Comparison of ENCODE assay signal across 8 cellular contexts in the genomic region with DNA sequence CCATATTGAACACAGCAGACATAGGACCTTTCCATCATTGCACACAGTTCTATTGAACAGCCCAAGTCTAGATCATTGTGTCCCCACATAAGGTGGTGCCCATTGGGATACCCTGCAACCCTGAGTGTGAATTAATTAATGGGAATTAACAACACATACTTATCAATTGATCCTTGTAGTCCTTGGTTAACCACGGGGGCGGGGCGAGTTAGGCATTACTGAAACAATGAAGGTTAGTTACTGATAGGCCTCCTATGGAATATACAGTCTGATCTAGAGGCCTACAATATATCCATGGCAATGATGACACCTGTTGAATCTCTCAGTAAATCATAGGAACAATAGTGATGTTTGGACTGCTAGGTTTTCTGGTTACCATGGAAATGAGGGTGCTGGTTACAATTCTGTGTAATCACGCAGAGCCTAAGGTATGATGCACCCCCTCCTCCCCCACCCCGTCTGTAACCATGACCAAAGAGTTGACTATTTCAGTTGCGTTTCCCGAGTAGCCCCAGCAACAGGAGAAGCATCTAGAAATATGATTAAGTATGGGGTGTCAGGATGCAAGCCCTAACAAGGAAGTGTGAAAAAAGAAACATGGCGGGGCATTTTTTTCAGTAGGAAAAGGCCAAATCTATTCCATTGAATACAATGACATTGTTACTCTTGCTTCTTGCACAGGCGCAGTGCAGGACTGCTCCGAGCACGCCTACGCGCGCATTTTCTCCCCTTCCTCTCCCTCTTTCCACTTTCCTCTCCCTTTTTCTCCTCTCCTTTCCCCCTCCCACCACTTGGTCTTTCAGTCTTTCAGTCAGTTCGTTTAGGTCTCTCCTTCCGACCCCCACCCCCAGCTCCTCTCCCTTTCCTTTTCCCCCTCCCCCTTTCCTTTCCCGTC. TPM values are rescaled to one million over a fixed set of nuclear protein-coding genes. Genes with fewer than 3 reads are reported as not detected.
DNase-seq lines count a peak whose midpoint lies in the region; ATAC-seq and TF ChIP-seq lines count a peak whose summit lies in the region.

No MANE protein-coding gene starts in this region.

- H3K36me3 Mint-ChIP-seq in Calu3 (ENCODE audit: insufficient read depth, unreplicated experiment), result peaks cover 45% of the 10 kb centered on the region
- peaks cover 24% of the 10 kb centered on the region for H3K36me3 Mint-ChIP-seq in activated CD4-positive, alpha-beta T cell treated with anti-CD3 and anti-CD28 coated beads, Interleukin-2, amount 10 ng/mL, durations not matched to agents 24 days and 14 days (ENCODE audit: low read depth)
- peaks cover 11% of the 10 kb centered on the region for H3K36me3 Mint-ChIP-seq in endodermal cell (ENCODE audit: low read depth)
- peaks cover 31% of the 10 kb centered on the region for H3K36me3 Mint-ChIP-seq in nephron (ENCODE audit: low read depth)

- TF ChIP-seq POLR2A in transverse colon (IDR thresholded peaks at IDR 0.05), result no peak

- peaks cover 7% of the 10 kb centered on the region; the same call in 1 of the 2 replicates for H3K4me1 ChIP-seq in HUES48 (ENCODE audit: control insufficient read depth, insufficient read depth, low read length)
- no peaks in the 10 kb centered on the region for H3K4me1 ChIP-seq in endodermal cell (ENCODE audit: control insufficient read depth, insufficient read depth, low read length)
- peaks cover 0 to 21% (median 10%) of the 10 kb centered on the region in 4 donors for H3K4me1 ChIP-seq in transverse colon

- 23 to 33% methylated on average over 3 to 15 of the region's 17 CpGs for WGBS in endodermal cell (ENCODE audit: insufficient coverage in 1 of 2, insufficient read length in 1 of 2), 2 experiments
- 4 to 47% methylated on average over 4 to 17 of the region's 17 CpGs for WGBS in transverse colon (ENCODE audit: low coverage in 1 of 2), 2 donors

- H3K27me3 ChIP-seq in HUES48 (ENCODE audit: control insufficient read depth, insufficient read depth, low read length) (no peaks in the 10 kb centered on the region), endodermal cell (ENCODE audit: control insufficient read depth, insufficient read depth, low read length, poor library complexity, severe bottlenecking) (no peaks in the 10 kb centered on the region), transverse colon (no peaks in the 10 kb centered on the region)

- TF ChIP-seq CTCF in Calu3 (IDR thresholded peaks at IDR 0.05; ENCODE audit: unreplicated experiment) (no peak), endodermal cell (conservative IDR thresholded peaks at IDR 0.05) (no peak), nephron (IDR thresholded peaks at IDR 0.05; ENCODE audit: unreplicated experiment in 3 of 3) (no peak), transverse colon (IDR thresholded peaks at IDR 0.05) (no peak)

- H3K27ac Mint-ChIP-seq in Calu3 (ENCODE audit: unreplicated experiment), result peak overlapping the region; percentile 100
- peak overlapping the region; percentile 99 for H3K27ac Mint-ChIP-seq in activated CD4-positive, alpha-beta T cell treated with anti-CD3 and anti-CD28 coated beads, Interleukin-2, amount 10 ng/mL, durations not matched to agents 24 days and 14 days
- H3K27ac Mint-ChIP-seq in endodermal cell, result peak overlapping the region; percentile 99
- peak overlapping the region; percentile 99 to 100 (median 100) for H3K27ac Mint-ChIP-seq in nephron

- ATAC-seq in GM21381 (IDR thresholded peaks at IDR 0.05; ENCODE audit: unreplicated experiment), result peak; percentile 25

- H3K9ac ChIP-seq in HUES48 (ENCODE audit: low read depth, low read length) (peak overlapping the region; percentile 37; the same call in 1 of the 2 replicates), endodermal cell (ENCODE audit: extremely low read depth, low read length, poor library complexity, severe bottlenecking) (peak overlapping the region; percentile 98)

- no peak for TF ChIP-seq EP300 in transverse colon (IDR thresholded peaks at IDR 0.05; ENCODE audit: low read depth)

- in situ Hi-C loops in transverse colon (cut with MboI; ENCODE audit: low pct_ligation_motif_present in 1 of 4, low pct_unique_long_range_greater_than_20kb in 1 of 4, low sequenced_read_pairs in 3 of 4), result no loop called here

- CTCF ChIA-PET in Calu3 (lab: Charles Lee), result interaction anchor here (0.6 to 1.8 kb wide), 12 partner anchors 28 to 574 kb away, joined by 3 to 13 read pairs (median 4); a partner anchor contains a TSS

- peak overlapping the region; percentile 50 for H3K4me3 ChIP-seq in HUES48 (ENCODE audit: low read depth, low read length)
- peak overlapping the region; percentile 74 for H3K4me3 ChIP-seq in endodermal cell (ENCODE audit: low read length)
- H3K4me3 ChIP-seq in transverse colon, result peak overlapping the region in 3 of 4 donors; percentile 35 to 67 (median 50)

- BruUV-seq in Calu3 (replicated peaks; lab: Mats Ljungman, UMichigan), result no TSS peak

- H3K9me3 ChIP-seq in HUES48 (ENCODE audit: control insufficient read depth, insufficient read depth, low read length) (peaks cover 33% of the 10 kb centered on the region), endodermal cell (ENCODE audit: control insufficient read depth, low read length) (peaks cover 10% of the 10 kb centered on the region), transverse colon (no peaks in the 10 kb centered on the region)

- H3K4me1 Mint-ChIP-seq in Calu3 (ENCODE audit: low read depth, unreplicated experiment) (no peaks in the 10 kb centered on the region), endodermal cell (no peaks in the 10 kb centered on the region), nephron (peaks cover 6% of the 10 kb centered on the region)
- peaks cover 12% of the 10 kb centered on the region for H3K4me1 Mint-ChIP-seq in activated CD4-positive, alpha-beta T cell treated with anti-CD3 and anti-CD28 coated beads, Interleukin-2, amount 10 ng/mL, durations not matched to agents 24 days and 14 days

- DNase-seq in Calu3 (no peak), endodermal cell (no peak), transverse colon (no peak), HuH-7 (ENCODE audit: low spot score) (no peak)
- no peak for DNase-seq in activated CD4-positive, alpha-beta T cell treated with anti-CD3 and anti-CD28 coated beads, Interleukin-2, amount 10 ng/mL, durations not matched to agents 24 days and 14 days

- H3K9me3 Mint-ChIP-seq in Calu3 (ENCODE audit: low read depth, unreplicated experiment) (peaks cover 4% of the 10 kb centered on the region), endodermal cell (peaks cover 56% of the 10 kb centered on the region), nephron (peaks cover 16% of the 10 kb centered on the region)
- H3K9me3 Mint-ChIP-seq in activated CD4-positive, alpha-beta T cell treated with anti-CD3 and anti-CD28 coated beads, Interleukin-2, amount 10 ng/mL, durations not matched to agents 24 days and 14 days, result no peaks in the 10 kb centered on the region

- H3K27me3 Mint-ChIP-seq in Calu3 (ENCODE audit: unreplicated experiment) (peaks cover 12% of the 10 kb centered on the region), endodermal cell (ENCODE audit: insufficient read depth) (no peaks in the 10 kb centered on the region), nephron (ENCODE audit: low read depth) (no peaks in the 10 kb centered on the region)
- H3K27me3 Mint-ChIP-seq in activated CD4-positive, alpha-beta T cell treated with anti-CD3 and anti-CD28 coated beads, Interleukin-2, amount 10 ng/mL, durations not matched to agents 24 days and 14 days, result peaks cover 5% of the 10 kb centered on the region

- intact Hi-C loops in Calu3 (cut with micrococcal nuclease; ENCODE audit: unreplicated experiment) (no loop called here), transverse colon (cut with DNase I; ENCODE audit: low total_unique reads) (no loop called here)
- intact Hi-C loops in activated CD4-positive, alpha-beta T cell treated with anti-CD3 and anti-CD28 coated beads, Interleukin-2, amount 10 ng/mL, durations not matched to agents 24 days and 14 days (cut with micrococcal nuclease), result loop anchor here (1.0 to 2.0 kb wide), 7 partner anchors 28 to 250 kb away; a partner anchor contains a TSS

- H3K36me3 ChIP-seq in HUES48 (ENCODE audit: control insufficient read depth, insufficient read depth, low read length), result peaks cover 25% of the 10 kb centered on the region
- peaks cover 22% of the 10 kb centered on the region for H3K36me3 ChIP-seq in endodermal cell (ENCODE audit: control insufficient read depth, insufficient read depth, low read length)
- no peaks in the 10 kb centered on the region for H3K36me3 ChIP-seq in transverse colon

- H3K27ac ChIP-seq in HUES48 (ENCODE audit: low read depth, low read length), result peak overlapping the region; percentile 88
- peak overlapping the region; percentile 85 for H3K27ac ChIP-seq in endodermal cell (ENCODE audit: low read depth, low read length)
- peak overlapping the region; percentile 81 to 94 (median 91) for H3K27ac ChIP-seq in transverse colon

- H3K4me3 Mint-ChIP-seq in Calu3 (ENCODE audit: low read depth, unreplicated experiment), result peak overlapping the region; percentile 97
- peak overlapping the region; percentile 97 for H3K4me3 Mint-ChIP-seq in activated CD4-positive, alpha-beta T cell treated with anti-CD3 and anti-CD28 coated beads, Interleukin-2, amount 10 ng/mL, durations not matched to agents 24 days and 14 days
- peak overlapping the region; percentile 98 for H3K4me3 Mint-ChIP-seq in endodermal cell
- H3K4me3 Mint-ChIP-seq in nephron, result peak overlapping the region; percentile 99

RNA-seq across cellular contexts. Expression of a gene that starts 0.7 kb away (rescaled TPM):
- 520 and 576 TPM in 2 replicates for total RNA-seq in Calu3 (2022)
- 580 and 605 TPM in 2 replicates for total RNA-seq in activated CD4-positive, alpha-beta T cell treated with anti-CD3 and anti-CD28 coated beads, Interleukin-2, amount 10 ng/mL, durations not matched to agents 24 days and 14 days
- total RNA-seq in endodermal cell, result 100 to 1,000 TPM; 553 to 671 TPM
- 812 TPM for polyA plus RNA-seq in endodermal cell (2013, experiment 1 of 2)
- polyA plus RNA-seq in endodermal cell (2013, experiment 2 of 2), result 738 TPM
- total RNA-seq in transverse colon, result 100 to 1,000 TPM; 173 to 304 (median 187) TPM

RNA-seq across cellular contexts. Expression of a gene that starts 18.8 kb away (rescaled TPM):
- 7.1 and 8.1 TPM in 2 replicates for total RNA-seq in Calu3 (2022)
- total RNA-seq in activated CD4-positive, alpha-beta T cell treated with anti-CD3 and anti-CD28 coated beads, Interleukin-2, amount 10 ng/mL, durations not matched to agents 24 days and 14 days, result 6.4 and 7.3 TPM in 2 replicates
- total RNA-seq in endodermal cell, result 1 to 10 TPM; 4.1 to 6.1 TPM
- polyA plus RNA-seq in endodermal cell (2013, experiment 1 of 2), result 2.0 TPM
- 3.1 TPM for polyA plus RNA-seq in endodermal cell (2013, experiment 2 of 2)
- total RNA-seq in transverse colon, result 1 to 10 TPM in 2 of 4 donors, not detected in 2; 2.9 to 6.8 TPM

RNA-seq across cellular contexts. Expression of a gene that starts 28.8 kb away (rescaled TPM):
- total RNA-seq in Calu3 (2022) (42.9 and 45.7 TPM in 2 replicates), endodermal cell (10 to 100 TPM; 91.0 to 91.8 TPM), transverse colon (10 to 100 TPM in 3 of 4 donors, 1 to 10 TPM in 1; 5.2 to 26.9 (median 13.4) TPM)
- 16.9 and 20.1 TPM in 2 replicates for total RNA-seq in activated CD4-positive, alpha-beta T cell treated with anti-CD3 and anti-CD28 coated beads, Interleukin-2, amount 10 ng/mL, durations not matched to agents 24 days and 14 days
- 84.3 TPM for polyA plus RNA-seq in endodermal cell (2013, experiment 1 of 2)
- polyA plus RNA-seq in endodermal cell (2013, experiment 2 of 2), result 76.1 TPM

RNA-seq across cellular contexts. Expression of a gene that starts 59.7 kb away (rescaled TPM):
- total RNA-seq in Calu3 (2022) (80.4 and 96.9 TPM in 2 replicates), endodermal cell (1 to 10 TPM in 1 of 2 donors, under 1 TPM in 1; 0.91 to 1.4 TPM), transverse colon (10 to 100 TPM; 20.9 to 73.3 (median 48.3) TPM)
- not detected in 2 replicates for total RNA-seq in activated CD4-positive, alpha-beta T cell treated with anti-CD3 and anti-CD28 coated beads, Interleukin-2, amount 10 ng/mL, durations not matched to agents 24 days and 14 days
- polyA plus RNA-seq in endodermal cell (2013, experiment 1 of 2), result 0.36 TPM
- 0.37 TPM for polyA plus RNA-seq in endodermal cell (2013, experiment 2 of 2)
